ENCODE assay signal across 8 cellular contexts in the genomic region with DNA sequence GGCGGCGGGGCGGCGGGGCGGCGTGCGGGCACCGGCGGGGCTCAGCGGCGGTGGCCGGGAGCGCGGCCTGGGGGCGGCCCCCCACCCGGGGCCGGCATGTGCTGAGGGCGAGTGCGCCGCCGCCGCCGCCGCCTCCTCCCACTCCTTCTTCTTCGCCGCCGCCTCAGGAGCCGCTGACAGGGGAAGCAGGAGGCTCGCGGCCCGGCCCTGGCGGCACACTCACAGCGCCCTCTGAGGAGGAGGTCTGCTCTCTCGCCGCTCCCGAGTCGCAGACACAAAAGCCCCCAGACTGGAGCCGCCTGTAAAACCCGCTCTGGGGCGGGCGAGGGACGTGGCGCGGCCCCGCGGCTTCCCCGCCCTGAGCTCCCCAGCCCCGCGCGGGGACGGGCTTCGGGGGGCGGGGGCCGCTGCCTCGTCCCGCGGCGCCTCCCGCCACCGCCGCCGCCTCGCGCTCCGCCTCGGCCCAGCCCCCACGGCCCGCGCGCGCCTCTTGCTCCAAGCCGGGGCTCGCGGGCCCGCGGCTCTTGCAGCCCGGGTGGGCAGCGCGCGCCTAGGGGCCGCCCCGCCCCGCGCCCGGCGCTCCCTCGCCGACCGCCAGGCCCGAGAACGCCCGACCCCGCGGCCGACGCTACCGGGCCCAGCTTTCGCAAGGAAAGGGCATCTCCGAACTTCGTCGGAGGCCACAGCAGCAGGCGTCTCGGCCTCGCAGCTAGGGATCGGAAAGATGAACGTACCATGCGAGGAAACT. TPM values are rescaled to one million over a fixed set of nuclear protein-coding genes. Genes with fewer than 3 reads are reported as not detected.
A peak's percentile ranks its signal among the peaks of the same experiment; 100 is the strongest.
DNase-seq lines count a peak whose midpoint lies in the region; ATAC-seq and TF ChIP-seq lines count a peak whose summit lies in the region.

A gene with protein sequence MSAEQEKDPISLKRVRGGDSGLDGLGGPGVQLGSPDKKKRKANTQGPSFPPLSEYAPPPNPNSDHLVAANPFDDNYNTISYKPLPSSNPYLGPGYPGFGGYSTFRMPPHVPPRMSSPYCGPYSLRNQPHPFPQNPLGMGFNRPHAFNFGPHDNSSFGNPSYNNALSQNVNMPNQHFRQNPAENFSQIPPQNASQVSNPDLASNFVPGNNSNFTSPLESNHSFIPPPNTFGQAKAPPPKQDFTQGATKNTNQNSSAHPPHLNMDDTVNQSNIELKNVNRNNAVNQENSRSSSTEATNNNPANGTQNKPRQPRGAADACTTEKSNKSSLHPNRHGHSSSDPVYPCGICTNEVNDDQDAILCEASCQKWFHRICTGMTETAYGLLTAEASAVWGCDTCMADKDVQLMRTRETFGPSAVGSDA (minus strand): TSS at position 276 of the 748 bp plus-strand sequence. CDS start 462 bp downstream, outside the sequence.

- peaks cover 39% of the 10 kb centered on the region for H3K27me3 ChIP-seq in left ventricle myocardium inferior (ENCODE audit: low read depth)

- ATAC-seq in HG03135 (IDR thresholded peaks at IDR 0.05; ENCODE audit: unreplicated experiment) (peak; percentile 58), GM18520 (IDR thresholded peaks at IDR 0.05; ENCODE audit: unreplicated experiment) (no peak)

- peaks cover 21% of the 10 kb centered on the region for H3K4me1 ChIP-seq in left ventricle myocardium inferior

- H3K9me3 ChIP-seq in left ventricle myocardium inferior (replicated peaks): no peaks in the 10 kb centered on the region

- H3K4me3 ChIP-seq in left ventricle myocardium inferior: peak within 1 kb of the TSS; percentile 76

- intact Hi-C loops in left ventricle myocardium inferior (cut with micrococcal nuclease) (no loop called here), posterior vena cava (cut with DNase I) (no loop called here)

- DNase-seq in NCI-H82 (lab: John Stamatoyannopoulos, UW) (peak; percentile 74), NCI-H82 treated with DMSO at 0.1 percent for 48 hours (lab: John Stamatoyannopoulos, UW; ENCODE audit: unreplicated experiment) (no peak), RPMI7951 (ENCODE audit: low read depth) (peak; percentile 74), amniotic stem cell (lab: John Stamatoyannopoulos, UW) (peak; percentile 34), left ventricle myocardium inferior (peak; percentile 61), posterior vena cava (ENCODE audit: low spot score) (peak; percentile 84)

- peak within 1 kb of the TSS; percentile 74 for H3K27ac ChIP-seq in left ventricle myocardium inferior (replicated peaks)

- TF ChIP-seq CTCF in left ventricle myocardium inferior (IDR thresholded peaks at IDR 0.05; ENCODE audit: borderline replicate concordance): no peak

- no peaks in the 10 kb centered on the region for H3K36me3 ChIP-seq in left ventricle myocardium inferior

RNA-seq across cellular contexts. Expression of the gene that starts here (rescaled TPM):
- 9.7 and 11.3 TPM in 2 replicates for total RNA-seq in RPMI7951 (2014; rRNA removed; shearing (Covaris generic))
- total RNA-seq in left ventricle myocardium inferior (5.2 TPM), posterior vena cava (10 to 100 TPM; 12.5 to 15.4 TPM)
